In the genomic region with DNA sequence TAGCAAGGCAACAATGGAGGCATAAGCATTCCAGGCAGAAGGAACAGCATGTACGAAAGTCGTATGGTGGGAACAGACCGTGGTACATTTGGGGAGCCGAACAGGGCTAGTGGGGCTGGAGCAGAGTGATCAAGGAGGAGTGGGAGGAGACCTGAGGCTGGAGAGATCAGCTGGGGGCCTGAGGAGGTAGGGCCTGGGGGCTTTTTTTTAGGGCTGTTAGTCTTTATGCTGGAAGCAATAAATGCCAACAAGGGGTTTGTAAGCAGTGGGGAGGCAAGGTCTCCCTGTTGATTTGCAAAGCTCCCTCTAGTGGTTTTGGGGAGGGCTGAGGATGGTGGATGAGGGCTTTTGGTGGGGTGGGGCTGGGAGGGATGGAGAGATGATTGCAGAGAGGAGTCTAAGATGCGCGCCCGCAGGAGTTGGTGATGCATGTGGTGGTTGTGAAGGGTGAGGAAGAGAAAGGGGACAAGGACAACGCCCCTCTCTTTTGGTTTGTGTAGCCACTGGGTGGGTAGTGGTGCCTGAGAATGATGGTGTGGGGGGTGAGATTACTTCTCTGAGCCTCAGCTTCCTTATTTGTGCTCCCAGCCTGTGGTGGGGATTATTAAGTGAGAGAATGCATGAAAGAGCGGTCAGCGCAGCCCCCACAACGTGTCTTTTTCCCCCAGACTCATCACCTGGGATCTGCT, we compare ENCODE assay signal across 8 cellular contexts.
DNase-seq lines count a peak whose midpoint lies in the region.

No MANE protein-coding gene starts in this region.

- H3K27ac ChIP-seq in caudate nucleus (ENCODE audit: low read depth, low read length): no peak overlapping the region

- DNase-seq in NCI-H345 (lab: John Stamatoyannopoulos, UW) (peak; percentile 23), NCI-H345 treated with DMSO at 0.1 percent for 48 hours (lab: John Stamatoyannopoulos, UW; ENCODE audit: unreplicated experiment) (no peak), MV-4-11 (lab: John Stamatoyannopoulos, UW) (peak; percentile 33), iPS-NIHi11 (ENCODE audit: low spot score) (peak; percentile 79), pons (ENCODE audit: low spot score) (no peak), caudate nucleus (lab: John Stamatoyannopoulos, UW) (no peak)
- peak; percentile 2 for DNase-seq in activated CD8-positive, alpha-beta memory T cell treated with anti-CD3 and anti-CD28 coated beads, Interleukin-2, amount 50 U/mL, for 1 hour (ENCODE audit: extremely low read depth)
- no peak for DNase-seq in activated effector memory CD4-positive, alpha-beta T cell treated with anti-CD3 and anti-CD28 coated beads, Interleukin-2, amount 50 U/mL, for 16 hours

Comparison
In these comparisons a context has a peak if more than half of its experiments do, and no peak if none do; other contexts are left out.
1. DNase-seq: peak in NCI-H345 (single experiment), MV-4-11 (single experiment), activated CD8-positive, alpha-beta memory T cell treated with anti-CD3 and anti-CD28 coated beads, Interleukin-2, amount 50 U/mL, for 1 hour (single experiment) and iPS-NIHi11 (single experiment); none in NCI-H345 treated with DMSO at 0.1 percent for 48 hours (single experiment), activated effector memory CD4-positive, alpha-beta T cell treated with anti-CD3 and anti-CD28 coated beads, Interleukin-2, amount 50 U/mL, for 16 hours (single experiment), pons (single experiment) and caudate nucleus (0 of 61).